1 cellular context compared by ENCODE assay signal in genomic region chr9:36401897-36402480, GRCh38.
TF ChIP-seq lines count a peak whose summit lies in the region.

No MANE protein-coding gene starts in this region.

TF ChIP-seq in HepG2, 621 proteins besides CTCF, POLR2A, EP300 and RAD21 (continued from another document and continues in another):
- no peak for TF ChIP-seq STAT6 (CRISPR knock-in tag; IDR thresholded peaks at IDR 0.05; ENCODE audit: borderline replicate concordance)
- TF ChIP-seq, protein P1, sequence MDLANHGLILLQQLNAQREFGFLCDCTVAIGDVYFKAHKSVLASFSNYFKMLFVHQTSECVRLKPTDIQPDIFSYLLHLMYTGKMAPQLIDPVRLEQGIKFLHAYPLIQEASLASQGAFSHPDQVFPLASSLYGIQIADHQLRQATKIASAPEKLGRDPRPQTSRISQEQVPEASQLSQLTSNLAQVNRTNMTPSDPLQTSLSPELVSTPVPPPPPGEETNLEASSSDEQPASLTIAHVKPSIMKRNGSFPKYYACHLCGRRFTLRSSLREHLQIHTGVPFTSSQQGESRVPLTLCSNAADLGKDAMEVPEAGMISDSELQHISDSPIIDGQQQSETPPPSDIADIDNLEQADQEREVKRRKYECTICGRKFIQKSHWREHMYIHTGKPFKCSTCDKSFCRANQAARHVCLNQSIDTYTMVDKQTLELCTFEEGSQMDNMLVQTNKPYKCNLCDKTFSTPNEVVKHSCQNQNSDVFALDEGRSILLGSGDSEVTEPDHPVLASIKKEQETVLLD (CRISPR knock-in tag; IDR thresholded peaks at IDR 0.05; ENCODE audit: low read depth) = no peak
- no peak for TF ChIP-seq NR1H2 (CRISPR knock-in tag; IDR thresholded peaks at IDR 0.05; ENCODE audit: borderline replicate concordance, low read depth)
- no peak for TF ChIP-seq ZBTB33 (CRISPR knock-in tag; IDR thresholded peaks at IDR 0.05)
- TF ChIP-seq, protein P2, sequence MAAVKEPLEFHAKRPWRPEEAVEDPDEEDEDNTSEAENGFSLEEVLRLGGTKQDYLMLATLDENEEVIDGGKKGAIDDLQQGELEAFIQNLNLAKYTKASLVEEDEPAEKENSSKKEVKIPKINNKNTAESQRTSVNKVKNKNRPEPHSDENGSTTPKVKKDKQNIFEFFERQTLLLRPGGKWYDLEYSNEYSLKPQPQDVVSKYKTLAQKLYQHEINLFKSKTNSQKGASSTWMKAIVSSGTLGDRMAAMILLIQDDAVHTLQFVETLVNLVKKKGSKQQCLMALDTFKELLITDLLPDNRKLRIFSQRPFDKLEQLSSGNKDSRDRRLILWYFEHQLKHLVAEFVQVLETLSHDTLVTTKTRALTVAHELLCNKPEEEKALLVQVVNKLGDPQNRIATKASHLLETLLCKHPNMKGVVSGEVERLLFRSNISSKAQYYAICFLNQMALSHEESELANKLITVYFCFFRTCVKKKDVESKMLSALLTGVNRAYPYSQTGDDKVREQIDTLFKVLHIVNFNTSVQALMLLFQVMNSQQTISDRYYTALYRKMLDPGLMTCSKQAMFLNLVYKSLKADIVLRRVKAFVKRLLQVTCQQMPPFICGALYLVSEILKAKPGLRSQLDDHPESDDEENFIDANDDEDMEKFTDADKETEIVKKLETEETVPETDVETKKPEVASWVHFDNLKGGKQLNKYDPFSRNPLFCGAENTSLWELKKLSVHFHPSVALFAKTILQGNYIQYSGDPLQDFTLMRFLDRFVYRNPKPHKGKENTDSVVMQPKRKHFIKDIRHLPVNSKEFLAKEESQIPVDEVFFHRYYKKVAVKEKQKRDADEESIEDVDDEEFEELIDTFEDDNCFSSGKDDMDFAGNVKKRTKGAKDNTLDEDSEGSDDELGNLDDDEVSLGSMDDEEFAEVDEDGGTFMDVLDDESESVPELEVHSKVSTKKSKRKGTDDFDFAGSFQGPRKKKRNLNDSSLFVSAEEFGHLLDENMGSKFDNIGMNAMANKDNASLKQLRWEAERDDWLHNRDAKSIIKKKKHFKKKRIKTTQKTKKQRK (IDR thresholded peaks at IDR 0.05; ENCODE audit: low read length) = no peak
- TF ChIP-seq MBD4 (IDR thresholded peaks at IDR 0.05; ENCODE audit: borderline replicate concordance, low read length) = no peak
- TF ChIP-seq, protein P3, sequence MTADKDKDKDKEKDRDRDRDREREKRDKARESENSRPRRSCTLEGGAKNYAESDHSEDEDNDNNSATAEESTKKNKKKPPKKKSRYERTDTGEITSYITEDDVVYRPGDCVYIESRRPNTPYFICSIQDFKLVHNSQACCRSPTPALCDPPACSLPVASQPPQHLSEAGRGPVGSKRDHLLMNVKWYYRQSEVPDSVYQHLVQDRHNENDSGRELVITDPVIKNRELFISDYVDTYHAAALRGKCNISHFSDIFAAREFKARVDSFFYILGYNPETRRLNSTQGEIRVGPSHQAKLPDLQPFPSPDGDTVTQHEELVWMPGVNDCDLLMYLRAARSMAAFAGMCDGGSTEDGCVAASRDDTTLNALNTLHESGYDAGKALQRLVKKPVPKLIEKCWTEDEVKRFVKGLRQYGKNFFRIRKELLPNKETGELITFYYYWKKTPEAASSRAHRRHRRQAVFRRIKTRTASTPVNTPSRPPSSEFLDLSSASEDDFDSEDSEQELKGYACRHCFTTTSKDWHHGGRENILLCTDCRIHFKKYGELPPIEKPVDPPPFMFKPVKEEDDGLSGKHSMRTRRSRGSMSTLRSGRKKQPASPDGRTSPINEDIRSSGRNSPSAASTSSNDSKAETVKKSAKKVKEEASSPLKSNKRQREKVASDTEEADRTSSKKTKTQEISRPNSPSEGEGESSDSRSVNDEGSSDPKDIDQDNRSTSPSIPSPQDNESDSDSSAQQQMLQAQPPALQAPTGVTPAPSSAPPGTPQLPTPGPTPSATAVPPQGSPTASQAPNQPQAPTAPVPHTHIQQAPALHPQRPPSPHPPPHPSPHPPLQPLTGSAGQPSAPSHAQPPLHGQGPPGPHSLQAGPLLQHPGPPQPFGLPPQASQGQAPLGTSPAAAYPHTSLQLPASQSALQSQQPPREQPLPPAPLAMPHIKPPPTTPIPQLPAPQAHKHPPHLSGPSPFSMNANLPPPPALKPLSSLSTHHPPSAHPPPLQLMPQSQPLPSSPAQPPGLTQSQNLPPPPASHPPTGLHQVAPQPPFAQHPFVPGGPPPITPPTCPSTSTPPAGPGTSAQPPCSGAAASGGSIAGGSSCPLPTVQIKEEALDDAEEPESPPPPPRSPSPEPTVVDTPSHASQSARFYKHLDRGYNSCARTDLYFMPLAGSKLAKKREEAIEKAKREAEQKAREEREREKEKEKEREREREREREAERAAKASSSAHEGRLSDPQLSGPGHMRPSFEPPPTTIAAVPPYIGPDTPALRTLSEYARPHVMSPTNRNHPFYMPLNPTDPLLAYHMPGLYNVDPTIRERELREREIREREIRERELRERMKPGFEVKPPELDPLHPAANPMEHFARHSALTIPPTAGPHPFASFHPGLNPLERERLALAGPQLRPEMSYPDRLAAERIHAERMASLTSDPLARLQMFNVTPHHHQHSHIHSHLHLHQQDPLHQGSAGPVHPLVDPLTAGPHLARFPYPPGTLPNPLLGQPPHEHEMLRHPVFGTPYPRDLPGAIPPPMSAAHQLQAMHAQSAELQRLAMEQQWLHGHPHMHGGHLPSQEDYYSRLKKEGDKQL (CRISPR knock-in tag; IDR thresholded peaks at IDR 0.05; ENCODE audit: low read depth) = no peak
- TF ChIP-seq, protein P4, sequence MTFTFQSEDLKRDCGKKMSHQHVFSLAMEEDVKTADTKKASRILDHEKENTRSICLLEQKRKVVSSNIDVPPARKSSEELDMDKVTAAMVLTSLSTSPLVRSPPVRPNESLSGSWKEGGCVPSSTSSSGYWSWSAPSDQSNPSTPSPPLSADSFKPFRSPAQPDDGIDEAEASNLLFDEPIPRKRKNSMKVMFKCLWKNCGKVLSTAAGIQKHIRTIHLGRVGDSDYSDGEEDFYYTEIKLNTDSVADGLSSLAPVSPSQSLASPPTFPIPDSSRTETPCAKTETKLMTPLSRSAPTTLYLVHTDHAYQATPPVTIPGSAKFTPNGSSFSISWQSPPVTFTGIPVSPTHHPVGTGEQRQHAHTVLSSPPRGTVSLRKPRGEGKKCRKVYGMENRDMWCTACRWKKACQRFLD (CRISPR knock-in tag; IDR thresholded peaks at IDR 0.05; ENCODE audit: borderline replicate concordance) = no peak
- TF ChIP-seq ZFP36 (IDR thresholded peaks at IDR 0.05; ENCODE audit: borderline replicate concordance, low read depth, low read length, partially characterized antibody) = no peak
- TF ChIP-seq ZNF841 (CRISPR knock-in tag; IDR thresholded peaks at IDR 0.05; ENCODE audit: borderline replicate concordance) = no peak
- TF ChIP-seq ZSCAN25 (CRISPR knock-in tag; IDR thresholded peaks at IDR 0.05) = no peak
- no peak for TF ChIP-seq ZBTB39 (CRISPR knock-in tag; IDR thresholded peaks at IDR 0.05)
- no peak for TF ChIP-seq SNAPC5 (CRISPR knock-in tag; IDR thresholded peaks at IDR 0.05; ENCODE audit: borderline replicate concordance)
- TF ChIP-seq MXD4 (CRISPR knock-in tag; IDR thresholded peaks at IDR 0.05) = no peak
- TF ChIP-seq BORCS8-MEF2B (CRISPR knock-in tag; IDR thresholded peaks at IDR 0.05) = no peak
- TF ChIP-seq ATF7-NPFF (CRISPR knock-in tag; IDR thresholded peaks at IDR 0.05; ENCODE audit: low read depth) = no peak
- TF ChIP-seq, protein P5, sequence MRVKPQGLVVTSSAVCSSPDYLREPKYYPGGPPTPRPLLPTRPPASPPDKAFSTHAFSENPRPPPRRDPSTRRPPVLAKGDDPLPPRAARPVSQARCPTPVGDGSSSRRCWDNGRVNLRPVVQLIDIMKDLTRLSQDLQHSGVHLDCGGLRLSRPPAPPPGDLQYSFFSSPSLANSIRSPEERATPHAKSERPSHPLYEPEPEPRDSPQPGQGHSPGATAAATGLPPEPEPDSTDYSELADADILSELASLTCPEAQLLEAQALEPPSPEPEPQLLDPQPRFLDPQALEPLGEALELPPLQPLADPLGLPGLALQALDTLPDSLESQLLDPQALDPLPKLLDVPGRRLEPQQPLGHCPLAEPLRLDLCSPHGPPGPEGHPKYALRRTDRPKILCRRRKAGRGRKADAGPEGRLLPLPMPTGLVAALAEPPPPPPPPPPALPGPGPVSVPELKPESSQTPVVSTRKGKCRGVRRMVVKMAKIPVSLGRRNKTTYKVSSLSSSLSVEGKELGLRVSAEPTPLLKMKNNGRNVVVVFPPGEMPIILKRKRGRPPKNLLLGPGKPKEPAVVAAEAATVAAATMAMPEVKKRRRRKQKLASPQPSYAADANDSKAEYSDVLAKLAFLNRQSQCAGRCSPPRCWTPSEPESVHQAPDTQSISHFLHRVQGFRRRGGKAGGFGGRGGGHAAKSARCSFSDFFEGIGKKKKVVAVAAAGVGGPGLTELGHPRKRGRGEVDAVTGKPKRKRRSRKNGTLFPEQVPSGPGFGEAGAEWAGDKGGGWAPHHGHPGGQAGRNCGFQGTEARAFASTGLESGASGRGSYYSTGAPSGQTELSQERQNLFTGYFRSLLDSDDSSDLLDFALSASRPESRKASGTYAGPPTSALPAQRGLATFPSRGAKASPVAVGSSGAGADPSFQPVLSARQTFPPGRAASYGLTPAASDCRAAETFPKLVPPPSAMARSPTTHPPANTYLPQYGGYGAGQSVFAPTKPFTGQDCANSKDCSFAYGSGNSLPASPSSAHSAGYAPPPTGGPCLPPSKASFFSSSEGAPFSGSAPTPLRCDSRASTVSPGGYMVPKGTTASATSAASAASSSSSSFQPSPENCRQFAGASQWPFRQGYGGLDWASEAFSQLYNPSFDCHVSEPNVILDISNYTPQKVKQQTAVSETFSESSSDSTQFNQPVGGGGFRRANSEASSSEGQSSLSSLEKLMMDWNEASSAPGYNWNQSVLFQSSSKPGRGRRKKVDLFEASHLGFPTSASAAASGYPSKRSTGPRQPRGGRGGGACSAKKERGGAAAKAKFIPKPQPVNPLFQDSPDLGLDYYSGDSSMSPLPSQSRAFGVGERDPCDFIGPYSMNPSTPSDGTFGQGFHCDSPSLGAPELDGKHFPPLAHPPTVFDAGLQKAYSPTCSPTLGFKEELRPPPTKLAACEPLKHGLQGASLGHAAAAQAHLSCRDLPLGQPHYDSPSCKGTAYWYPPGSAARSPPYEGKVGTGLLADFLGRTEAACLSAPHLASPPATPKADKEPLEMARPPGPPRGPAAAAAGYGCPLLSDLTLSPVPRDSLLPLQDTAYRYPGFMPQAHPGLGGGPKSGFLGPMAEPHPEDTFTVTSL (CRISPR knock-in tag; IDR thresholded peaks at IDR 0.05; ENCODE audit: borderline replicate concordance) = no peak
- TF ChIP-seq KMT2A (CRISPR knock-in tag; IDR thresholded peaks at IDR 0.05) = no peak
- TF ChIP-seq TRIM24 (CRISPR knock-in tag; IDR thresholded peaks at IDR 0.05) = no peak
- TF ChIP-seq, protein P6, sequence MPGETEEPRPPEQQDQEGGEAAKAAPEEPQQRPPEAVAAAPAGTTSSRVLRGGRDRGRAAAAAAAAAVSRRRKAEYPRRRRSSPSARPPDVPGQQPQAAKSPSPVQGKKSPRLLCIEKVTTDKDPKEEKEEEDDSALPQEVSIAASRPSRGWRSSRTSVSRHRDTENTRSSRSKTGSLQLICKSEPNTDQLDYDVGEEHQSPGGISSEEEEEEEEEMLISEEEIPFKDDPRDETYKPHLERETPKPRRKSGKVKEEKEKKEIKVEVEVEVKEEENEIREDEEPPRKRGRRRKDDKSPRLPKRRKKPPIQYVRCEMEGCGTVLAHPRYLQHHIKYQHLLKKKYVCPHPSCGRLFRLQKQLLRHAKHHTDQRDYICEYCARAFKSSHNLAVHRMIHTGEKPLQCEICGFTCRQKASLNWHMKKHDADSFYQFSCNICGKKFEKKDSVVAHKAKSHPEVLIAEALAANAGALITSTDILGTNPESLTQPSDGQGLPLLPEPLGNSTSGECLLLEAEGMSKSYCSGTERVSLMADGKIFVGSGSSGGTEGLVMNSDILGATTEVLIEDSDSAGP (CRISPR knock-in tag; IDR thresholded peaks at IDR 0.05; ENCODE audit: borderline replicate concordance) = no peak
- TF ChIP-seq KDM6A (CRISPR knock-in tag; IDR thresholded peaks at IDR 0.05; ENCODE audit: low read depth) = peak; percentile 53; the same call in 1 of the 2 replicates
- TF ChIP-seq ZNF605 (CRISPR knock-in tag; IDR thresholded peaks at IDR 0.05) = 0 out of 2 replicates have a peak, but pooled peaks have one; percentile 40
- no peak for TF ChIP-seq ZEB1 (IDR thresholded peaks at IDR 0.05; ENCODE audit: insufficient replicate concordance, low read depth)
